Comparison of ENCODE assay signal across 1 cellular context in genomic region chr19:40265763-40266099, GRCh38.
TF ChIP-seq lines count a peak whose summit lies in the region.

No MANE protein-coding gene starts in this region.

TF ChIP-seq in WTC11, 78 proteins besides CTCF, POLR2A, EP300 and RAD21:
- TF ChIP-seq ZNF138 (CRISPR knock-in tag; conservative IDR thresholded peaks at IDR 0.05): no peak
- no peak for TF ChIP-seq E2F5 (CRISPR knock-in tag; IDR thresholded peaks at IDR 0.05)
- TF ChIP-seq USF2 (CRISPR knock-in tag; IDR thresholded peaks at IDR 0.05): no peak
- no peak for TF ChIP-seq ZNF423 (CRISPR knock-in tag; IDR thresholded peaks at IDR 0.05)
- TF ChIP-seq ZNF671 (CRISPR knock-in tag; IDR thresholded peaks at IDR 0.05): no peak
- TF ChIP-seq EMX1 (CRISPR knock-in tag; IDR thresholded peaks at IDR 0.05): no peak
- TF ChIP-seq PRDM15 (CRISPR knock-in tag; IDR thresholded peaks at IDR 0.05): no peak
- no peak for TF ChIP-seq ZNF281 (CRISPR knock-in tag; IDR thresholded peaks at IDR 0.05)
